In the genomic region with DNA sequence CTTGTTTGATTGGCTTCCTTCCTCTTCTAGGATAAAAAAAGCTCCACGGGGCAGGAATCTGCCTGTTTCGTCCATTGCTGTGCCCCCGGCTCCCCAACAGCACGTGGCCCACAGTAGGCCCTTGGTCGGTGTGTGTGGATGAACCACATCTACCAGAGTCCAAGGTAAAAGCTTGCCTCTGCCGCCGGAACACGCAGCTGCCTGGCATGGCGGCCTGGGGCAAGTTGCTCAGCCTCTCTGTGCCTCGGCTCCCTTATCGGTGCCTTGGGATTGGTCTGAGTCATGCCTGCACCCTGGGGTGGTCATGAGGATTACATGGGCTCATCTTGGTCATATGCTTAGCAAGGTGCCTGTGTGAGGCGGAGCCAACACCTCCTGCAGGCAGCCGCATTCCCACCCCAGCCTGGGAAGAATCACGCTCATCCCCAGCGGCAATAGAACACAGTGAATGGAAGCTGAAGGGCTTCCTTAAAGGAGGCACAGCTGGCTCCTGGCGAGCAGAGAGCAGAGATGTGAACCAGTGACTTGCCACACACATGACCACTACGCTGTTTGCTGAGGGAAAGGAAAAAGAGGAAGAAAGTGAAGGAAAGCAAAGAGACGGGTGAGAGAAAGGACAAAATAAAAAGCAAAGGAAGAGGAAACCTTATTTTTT, we compare ENCODE assay signal across 1 cellular context.
TF ChIP-seq lines count a peak whose summit lies in the region.

No MANE protein-coding gene starts in this region.

TF ChIP-seq in K562, 482 proteins besides CTCF, POLR2A, EP300 and RAD21 (continued from another document):
- TF ChIP-seq, protein P1, sequence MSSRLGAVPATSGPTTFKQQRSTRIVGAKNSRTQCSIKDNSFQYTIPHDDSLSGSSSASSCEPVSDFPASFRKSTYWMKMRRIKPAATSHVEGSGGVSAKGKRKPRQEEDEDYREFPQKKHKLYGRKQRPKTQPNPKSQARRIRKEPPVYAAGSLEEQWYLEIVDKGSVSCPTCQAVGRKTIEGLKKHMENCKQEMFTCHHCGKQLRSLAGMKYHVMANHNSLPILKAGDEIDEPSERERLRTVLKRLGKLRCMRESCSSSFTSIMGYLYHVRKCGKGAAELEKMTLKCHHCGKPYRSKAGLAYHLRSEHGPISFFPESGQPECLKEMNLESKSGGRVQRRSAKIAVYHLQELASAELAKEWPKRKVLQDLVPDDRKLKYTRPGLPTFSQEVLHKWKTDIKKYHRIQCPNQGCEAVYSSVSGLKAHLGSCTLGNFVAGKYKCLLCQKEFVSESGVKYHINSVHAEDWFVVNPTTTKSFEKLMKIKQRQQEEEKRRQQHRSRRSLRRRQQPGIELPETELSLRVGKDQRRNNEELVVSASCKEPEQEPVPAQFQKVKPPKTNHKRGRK (tag; IDR thresholded peaks at IDR 0.05), result no peak
- peak; percentile 64 for TF ChIP-seq CCNT2 (IDR thresholded peaks at IDR 0.05; ENCODE audit: borderline replicate concordance, extremely low read depth, insufficient read length, low read depth, low read length)
- TF ChIP-seq, protein P2, sequence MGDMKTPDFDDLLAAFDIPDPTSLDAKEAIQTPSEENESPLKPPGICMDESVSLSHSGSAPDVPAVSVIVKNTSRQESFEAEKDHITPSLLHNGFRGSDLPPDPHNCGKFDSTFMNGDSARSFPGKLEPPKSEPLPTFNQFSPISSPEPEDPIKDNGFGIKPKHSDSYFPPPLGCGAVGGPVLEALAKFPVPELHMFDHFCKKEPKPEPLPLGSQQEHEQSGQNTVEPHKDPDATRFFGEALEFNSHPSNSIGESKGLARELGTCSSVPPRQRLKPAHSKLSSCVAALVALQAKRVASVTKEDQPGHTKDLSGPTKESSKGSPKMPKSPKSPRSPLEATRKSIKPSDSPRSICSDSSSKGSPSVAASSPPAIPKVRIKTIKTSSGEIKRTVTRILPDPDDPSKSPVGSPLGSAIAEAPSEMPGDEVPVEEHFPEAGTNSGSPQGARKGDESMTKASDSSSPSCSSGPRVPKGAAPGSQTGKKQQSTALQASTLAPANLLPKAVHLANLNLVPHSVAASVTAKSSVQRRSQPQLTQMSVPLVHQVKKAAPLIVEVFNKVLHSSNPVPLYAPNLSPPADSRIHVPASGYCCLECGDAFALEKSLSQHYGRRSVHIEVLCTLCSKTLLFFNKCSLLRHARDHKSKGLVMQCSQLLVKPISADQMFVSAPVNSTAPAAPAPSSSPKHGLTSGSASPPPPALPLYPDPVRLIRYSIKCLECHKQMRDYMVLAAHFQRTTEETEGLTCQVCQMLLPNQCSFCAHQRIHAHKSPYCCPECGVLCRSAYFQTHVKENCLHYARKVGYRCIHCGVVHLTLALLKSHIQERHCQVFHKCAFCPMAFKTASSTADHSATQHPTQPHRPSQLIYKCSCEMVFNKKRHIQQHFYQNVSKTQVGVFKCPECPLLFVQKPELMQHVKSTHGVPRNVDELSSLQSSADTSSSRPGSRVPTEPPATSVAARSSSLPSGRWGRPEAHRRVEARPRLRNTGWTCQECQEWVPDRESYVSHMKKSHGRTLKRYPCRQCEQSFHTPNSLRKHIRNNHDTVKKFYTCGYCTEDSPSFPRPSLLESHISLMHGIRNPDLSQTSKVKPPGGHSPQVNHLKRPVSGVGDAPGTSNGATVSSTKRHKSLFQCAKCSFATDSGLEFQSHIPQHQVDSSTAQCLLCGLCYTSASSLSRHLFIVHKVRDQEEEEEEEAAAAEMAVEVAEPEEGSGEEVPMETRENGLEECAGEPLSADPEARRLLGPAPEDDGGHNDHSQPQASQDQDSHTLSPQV (IDR thresholded peaks at IDR 0.05), result peak; percentile 96
- no peak for TF ChIP-seq PCBP1 (IDR thresholded peaks at IDR 0.05; ENCODE audit: low read depth, low read length, poor library complexity, severe bottlenecking)
- no peak for TF ChIP-seq DNMT1 (IDR thresholded peaks at IDR 0.05)
- TF ChIP-seq ELF4 (CRISPR knock-in tag; IDR thresholded peaks at IDR 0.05), result peak; percentile 66; the same call in 1 of the 2 replicates
- no peak for TF ChIP-seq SNRNP70 (optimal IDR thresholded peaks at IDR 0.05; ENCODE audit: low read depth, low read length)
- no peak for TF ChIP-seq ATF1 (CRISPR knock-in tag; IDR thresholded peaks at IDR 0.05)
- peak; percentile 76 for TF ChIP-seq ATF1 (tag; IDR thresholded peaks at IDR 0.05)
- peak; percentile 54; the same call in 1 of the 2 replicates for TF ChIP-seq PHF21A (IDR thresholded peaks at IDR 0.05; ENCODE audit: borderline replicate concordance, low read depth)
- TF ChIP-seq RNF2 (IDR thresholded peaks at IDR 0.05), result no peak
- no peak for TF ChIP-seq MAZ (CRISPR knock-in tag; conservative IDR thresholded peaks at IDR 0.05 in 1 of 2, IDR thresholded peaks at IDR 0.05 in 1 of 2)
- 0 out of 4 replicates have a peak, but pooled peaks of 1 of the 2 experiments have one; percentile 54 for TF ChIP-seq TEAD1 (CRISPR knock-in tag; IDR thresholded peaks at IDR 0.05)
- TF ChIP-seq BMI1 (IDR thresholded peaks at IDR 0.05; ENCODE audit: low read length), result no peak
- no peak for TF ChIP-seq BRD4 (IDR thresholded peaks at IDR 0.05)
- TF ChIP-seq ZNF121 (CRISPR knock-in tag; conservative IDR thresholded peaks at IDR 0.05), result no peak
- TF ChIP-seq CHAMP1 (IDR thresholded peaks at IDR 0.05), result no peak
- TF ChIP-seq CBX8 (IDR thresholded peaks at IDR 0.05; ENCODE audit: borderline replicate concordance, extremely low read depth, low read depth, low read length, poor library complexity, severe bottlenecking), result no peak
- TF ChIP-seq TBP (optimal IDR thresholded peaks at IDR 0.05; ENCODE audit: low read depth, low read length), result peak; percentile 44
- TF ChIP-seq MEIS2 (IDR thresholded peaks at IDR 0.05; ENCODE audit: partially characterized antibody), result no peak
- TF ChIP-seq ELF1 (tag; IDR thresholded peaks at IDR 0.05), result no peak
- TF ChIP-seq, protein P3, sequence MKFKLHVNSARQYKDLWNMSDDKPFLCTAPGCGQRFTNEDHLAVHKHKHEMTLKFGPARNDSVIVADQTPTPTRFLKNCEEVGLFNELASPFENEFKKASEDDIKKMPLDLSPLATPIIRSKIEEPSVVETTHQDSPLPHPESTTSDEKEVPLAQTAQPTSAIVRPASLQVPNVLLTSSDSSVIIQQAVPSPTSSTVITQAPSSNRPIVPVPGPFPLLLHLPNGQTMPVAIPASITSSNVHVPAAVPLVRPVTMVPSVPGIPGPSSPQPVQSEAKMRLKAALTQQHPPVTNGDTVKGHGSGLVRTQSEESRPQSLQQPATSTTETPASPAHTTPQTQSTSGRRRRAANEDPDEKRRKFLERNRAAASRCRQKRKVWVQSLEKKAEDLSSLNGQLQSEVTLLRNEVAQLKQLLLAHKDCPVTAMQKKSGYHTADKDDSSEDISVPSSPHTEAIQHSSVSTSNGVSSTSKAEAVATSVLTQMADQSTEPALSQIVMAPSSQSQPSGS (CRISPR knock-in tag; IDR thresholded peaks at IDR 0.05), result no peak
- TF ChIP-seq ZNF24 (IDR thresholded peaks at IDR 0.05), result no peak
- no peak for TF ChIP-seq SRF (CRISPR knock-in tag; IDR thresholded peaks at IDR 0.05)
- no peak for TF ChIP-seq POLR3G (IDR thresholded peaks at IDR 0.05; ENCODE audit: extremely low read depth, insufficient read length, insufficient replicate concordance)
- no peak for TF ChIP-seq HNRNPH1 (optimal IDR thresholded peaks at IDR 0.05; ENCODE audit: low read depth, low read length)
- TF ChIP-seq, protein P4, sequence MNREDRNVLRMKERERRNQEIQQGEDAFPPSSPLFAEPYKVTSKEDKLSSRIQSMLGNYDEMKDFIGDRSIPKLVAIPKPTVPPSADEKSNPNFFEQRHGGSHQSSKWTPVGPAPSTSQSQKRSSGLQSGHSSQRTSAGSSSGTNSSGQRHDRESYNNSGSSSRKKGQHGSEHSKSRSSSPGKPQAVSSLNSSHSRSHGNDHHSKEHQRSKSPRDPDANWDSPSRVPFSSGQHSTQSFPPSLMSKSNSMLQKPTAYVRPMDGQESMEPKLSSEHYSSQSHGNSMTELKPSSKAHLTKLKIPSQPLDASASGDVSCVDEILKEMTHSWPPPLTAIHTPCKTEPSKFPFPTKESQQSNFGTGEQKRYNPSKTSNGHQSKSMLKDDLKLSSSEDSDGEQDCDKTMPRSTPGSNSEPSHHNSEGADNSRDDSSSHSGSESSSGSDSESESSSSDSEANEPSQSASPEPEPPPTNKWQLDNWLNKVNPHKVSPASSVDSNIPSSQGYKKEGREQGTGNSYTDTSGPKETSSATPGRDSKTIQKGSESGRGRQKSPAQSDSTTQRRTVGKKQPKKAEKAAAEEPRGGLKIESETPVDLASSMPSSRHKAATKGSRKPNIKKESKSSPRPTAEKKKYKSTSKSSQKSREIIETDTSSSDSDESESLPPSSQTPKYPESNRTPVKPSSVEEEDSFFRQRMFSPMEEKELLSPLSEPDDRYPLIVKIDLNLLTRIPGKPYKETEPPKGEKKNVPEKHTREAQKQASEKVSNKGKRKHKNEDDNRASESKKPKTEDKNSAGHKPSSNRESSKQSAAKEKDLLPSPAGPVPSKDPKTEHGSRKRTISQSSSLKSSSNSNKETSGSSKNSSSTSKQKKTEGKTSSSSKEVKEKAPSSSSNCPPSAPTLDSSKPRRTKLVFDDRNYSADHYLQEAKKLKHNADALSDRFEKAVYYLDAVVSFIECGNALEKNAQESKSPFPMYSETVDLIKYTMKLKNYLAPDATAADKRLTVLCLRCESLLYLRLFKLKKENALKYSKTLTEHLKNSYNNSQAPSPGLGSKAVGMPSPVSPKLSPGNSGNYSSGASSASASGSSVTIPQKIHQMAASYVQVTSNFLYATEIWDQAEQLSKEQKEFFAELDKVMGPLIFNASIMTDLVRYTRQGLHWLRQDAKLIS (CRISPR knock-in tag; IDR thresholded peaks at IDR 0.05), result 0 out of 2 replicates have a peak, but pooled peaks have one; percentile 11
- no peak for TF ChIP-seq ZC3H11A (IDR thresholded peaks at IDR 0.05; ENCODE audit: low read depth, low read length)
- TF ChIP-seq ZNF668 (CRISPR knock-in tag; IDR thresholded peaks at IDR 0.05), result no peak
- TF ChIP-seq ZNF695 (CRISPR knock-in tag; IDR thresholded peaks at IDR 0.05), result no peak
- peak; percentile 72 for TF ChIP-seq BRD9 (IDR thresholded peaks at IDR 0.05; ENCODE audit: low read depth, partially characterized antibody)
- no peak for TF ChIP-seq ZNF134 (CRISPR knock-in tag; conservative IDR thresholded peaks at IDR 0.05)
- no peak for TF ChIP-seq NFIX (CRISPR knock-in tag; IDR thresholded peaks at IDR 0.05; ENCODE audit: low read depth)
- no peak for TF ChIP-seq ZNF431 (CRISPR knock-in tag; IDR thresholded peaks at IDR 0.05)
- no peak for TF ChIP-seq IRF2 (CRISPR knock-in tag; IDR thresholded peaks at IDR 0.05)
- no peak for TF ChIP-seq NFATC3 (IDR thresholded peaks at IDR 0.05)
- TF ChIP-seq, protein P5, sequence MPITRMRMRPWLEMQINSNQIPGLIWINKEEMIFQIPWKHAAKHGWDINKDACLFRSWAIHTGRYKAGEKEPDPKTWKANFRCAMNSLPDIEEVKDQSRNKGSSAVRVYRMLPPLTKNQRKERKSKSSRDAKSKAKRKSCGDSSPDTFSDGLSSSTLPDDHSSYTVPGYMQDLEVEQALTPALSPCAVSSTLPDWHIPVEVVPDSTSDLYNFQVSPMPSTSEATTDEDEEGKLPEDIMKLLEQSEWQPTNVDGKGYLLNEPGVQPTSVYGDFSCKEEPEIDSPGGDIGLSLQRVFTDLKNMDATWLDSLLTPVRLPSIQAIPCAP (CRISPR knock-in tag; IDR thresholded peaks at IDR 0.05; ENCODE audit: borderline replicate concordance), result no peak
- TF ChIP-seq KAT7 (CRISPR knock-in tag; IDR thresholded peaks at IDR 0.05; ENCODE audit: borderline replicate concordance), result peak; percentile 73; the same call in 1 of the 2 replicates
